In genomic region chr3:30549600-30549999, GRCh38 we compare ENCODE assay signal across 18 cellular contexts. TPM values are rescaled to one million over a fixed set of nuclear protein-coding genes. Genes with fewer than 3 reads are reported as not detected.
DNase-seq lines count a peak whose midpoint lies in the region; ATAC-seq and TF ChIP-seq lines count a peak whose summit lies in the region.
"Had no signal": no experiment of that assay in that cellular context is flagged by ENCODE, and none has a peak within 500 bp of the region (broad histone marks: within the 10 kb centered on the region; RNA-seq: fewer than 3 reads in every experiment).

No MANE protein-coding gene starts in this region.

- H3K27ac ChIP-seq in left ventricle myocardium inferior (replicated peaks) = peak overlapping the region; percentile 64
- no peak overlapping the region for H3K27ac ChIP-seq in right atrium auricular region
- no peak overlapping the region for H3K27ac ChIP-seq in iPS DF 6.9 (ENCODE audit: low read length)
- peak overlapping the region; percentile 38 for H3K27ac ChIP-seq in subcutaneous abdominal adipose tissue (ENCODE audit: low read depth, low read length)

- H3K27me3 ChIP-seq in left ventricle myocardium inferior (ENCODE audit: low read depth) (no peaks in the 10 kb centered on the region), right atrium auricular region (no peaks in the 10 kb centered on the region), NT2/D1 (ENCODE audit: insufficient read depth, insufficient read length) (no peaks in the 10 kb centered on the region), iPS DF 6.9 (ENCODE audit: control insufficient read depth, insufficient read depth, low read length) (no peaks in the 10 kb centered on the region), subcutaneous abdominal adipose tissue (ENCODE audit: control insufficient read depth in 5 of 5, insufficient read depth in 4 of 5, low read length in 5 of 5) (no peaks in the 10 kb centered on the region)
- H3K27me3 ChIP-seq: ascending aorta, sigmoid colon, stomach had no signal

- no CpG with 5 or more reads among the region's 4 CpGs for WGBS in iPS DF 6.9 (ENCODE audit: insufficient coverage, insufficient read length)

- H3K9ac ChIP-seq in NT2/D1 (ENCODE audit: insufficient read length, low read depth) = no peak overlapping the region
- H3K9ac ChIP-seq in subcutaneous abdominal adipose tissue (ENCODE audit: low read length in 5 of 5) = no peak overlapping the region

- H3K9me3 ChIP-seq in left ventricle myocardium inferior (replicated peaks) (no peaks in the 10 kb centered on the region), right atrium auricular region (no peaks in the 10 kb centered on the region), NT2/D1 (ENCODE audit: insufficient read depth, low read length) (peaks cover 12% of the 10 kb centered on the region; the same call in 1 of the 2 replicates), iPS DF 6.9 (ENCODE audit: control insufficient read depth, insufficient read depth, low read length) (no peaks in the 10 kb centered on the region), subcutaneous abdominal adipose tissue (ENCODE audit: control insufficient read depth in 5 of 5, low read length in 5 of 5) (no peaks in the 10 kb centered on the region)
- H3K9me3 ChIP-seq: ascending aorta, sigmoid colon, stomach had no signal

- intact Hi-C loops in left ventricle myocardium inferior (cut with micrococcal nuclease) = no loop called here

- TF ChIP-seq CTCF in left ventricle myocardium inferior (IDR thresholded peaks at IDR 0.05; ENCODE audit: borderline replicate concordance) = no peak
- no peak for TF ChIP-seq CTCF in right atrium auricular region (IDR thresholded peaks at IDR 0.05)
- TF ChIP-seq CTCF in GM20000 (IDR thresholded peaks at IDR 0.05; ENCODE audit: extremely low read depth, missing control alignments) = no peak

- no peak for ATAC-seq in HG02763 (IDR thresholded peaks at IDR 0.05; ENCODE audit: unreplicated experiment)
- ATAC-seq in HG03521 (IDR thresholded peaks at IDR 0.05; ENCODE audit: unreplicated experiment) = no peak
- ATAC-seq: activated CD8-positive, alpha-beta T cell treated with anti-CD3 and anti-CD28 coated beads for 36 hours; activated T-cell treated with anti-CD3 and anti-CD28 coated beads, Interleukin-2, amount 50 U/mL, for 4 hours had no signal

- DNase-seq in left ventricle myocardium inferior (no peak), right atrium auricular region (ENCODE audit: low spot score) (no peak), NT2/D1 (ENCODE audit: low read depth, low spot score) (peak; percentile 83), iPS DF 6.9 (ENCODE audit: low read depth, low spot score) (peak; percentile 83), GM20000 (ENCODE audit: low spot score) (no peak)
- DNase-seq: activated CD8-positive, alpha-beta T cell treated with anti-CD3 and anti-CD28 coated beads for 36 hours; activated naive CD4-positive, alpha-beta T cell treated with anti-CD3 and anti-CD28 coated beads, Interleukin-2, amount 50 U/mL, for 16 hours; activated T-cell treated with anti-CD3 and anti-CD28 coated beads, Interleukin-2, amount 50 U/mL, for 4 hours; CD4-positive, CD25-positive, alpha-beta regulatory T cell; DMS53; NCI-H226; sigmoid colon; stimulated activated CD4-positive, alpha-beta T cell treated with anti-CD3 and anti-CD28 coated beads, Interleukin-1b, Interleukin-23, amount 100 ng/mL, for 48 hours; stomach had no signal

- no peaks in the 10 kb centered on the region for H3K36me3 ChIP-seq in left ventricle myocardium inferior
- H3K36me3 ChIP-seq in right atrium auricular region = no peaks in the 10 kb centered on the region
- H3K36me3 ChIP-seq in NT2/D1 (ENCODE audit: insufficient read depth, insufficient read length, low read length) = no peaks in the 10 kb centered on the region
- H3K36me3 ChIP-seq in iPS DF 6.9 (ENCODE audit: control insufficient read depth, insufficient read depth, low read length) = no peaks in the 10 kb centered on the region
- no peaks in the 10 kb centered on the region for H3K36me3 ChIP-seq in subcutaneous abdominal adipose tissue (ENCODE audit: control insufficient read depth in 5 of 5, insufficient read depth in 5 of 5, low read length in 5 of 5)
- H3K36me3 ChIP-seq: ascending aorta, sigmoid colon, stomach had no signal

- H3K4me3 ChIP-seq in left ventricle myocardium inferior (no peak overlapping the region), right atrium auricular region (no peak overlapping the region), NT2/D1 (ENCODE audit: insufficient read length, low read depth) (no peak overlapping the region), iPS DF 6.9 (ENCODE audit: low read length) (no peak overlapping the region), subcutaneous abdominal adipose tissue (ENCODE audit: low read depth in 1 of 5, low read length in 5 of 5) (no peak overlapping the region)
- H3K4me3 ChIP-seq: ascending aorta, sigmoid colon, stomach had no signal

- H3K4me1 ChIP-seq in left ventricle myocardium inferior (peaks cover 32% of the 10 kb centered on the region), right atrium auricular region (no peaks in the 10 kb centered on the region), NT2/D1 (ENCODE audit: insufficient read depth, insufficient read length) (no peaks in the 10 kb centered on the region), iPS DF 6.9 (ENCODE audit: control insufficient read depth, insufficient read depth, low read length) (peaks cover 4% of the 10 kb centered on the region; the same call in 1 of the 2 replicates), subcutaneous abdominal adipose tissue (ENCODE audit: control insufficient read depth in 5 of 5, insufficient read depth in 5 of 5, low read length in 5 of 5) (peaks cover 0 to 20% (median 0%) of the 10 kb centered on the region in 5 donors)
- H3K4me1 ChIP-seq: ascending aorta, stomach had no signal

RNA-seq across cellular contexts. Expression of gene TGFBR2, which starts 56.8 kb away (rescaled TPM):
- total RNA-seq in left ventricle myocardium inferior (144 TPM), right atrium auricular region (100 to 1,000 TPM; 205 to 210 TPM)

Comparison
In these comparisons a context has a peak if more than half of its experiments do, and no peak if none do; other contexts are left out.
1. H3K27ac ChIP-seq: peak in left ventricle myocardium inferior (single experiment) and subcutaneous abdominal adipose tissue (single experiment); none in right atrium auricular region (0 of 2) and iPS DF 6.9 (single experiment).
2. DNase-seq: peak in NT2/D1 (single experiment) and iPS DF 6.9 (single experiment); none in left ventricle myocardium inferior (single experiment), right atrium auricular region (single experiment) and GM20000 (single experiment).